ENCODE assay signal across 8 cellular contexts in the genomic region with DNA sequence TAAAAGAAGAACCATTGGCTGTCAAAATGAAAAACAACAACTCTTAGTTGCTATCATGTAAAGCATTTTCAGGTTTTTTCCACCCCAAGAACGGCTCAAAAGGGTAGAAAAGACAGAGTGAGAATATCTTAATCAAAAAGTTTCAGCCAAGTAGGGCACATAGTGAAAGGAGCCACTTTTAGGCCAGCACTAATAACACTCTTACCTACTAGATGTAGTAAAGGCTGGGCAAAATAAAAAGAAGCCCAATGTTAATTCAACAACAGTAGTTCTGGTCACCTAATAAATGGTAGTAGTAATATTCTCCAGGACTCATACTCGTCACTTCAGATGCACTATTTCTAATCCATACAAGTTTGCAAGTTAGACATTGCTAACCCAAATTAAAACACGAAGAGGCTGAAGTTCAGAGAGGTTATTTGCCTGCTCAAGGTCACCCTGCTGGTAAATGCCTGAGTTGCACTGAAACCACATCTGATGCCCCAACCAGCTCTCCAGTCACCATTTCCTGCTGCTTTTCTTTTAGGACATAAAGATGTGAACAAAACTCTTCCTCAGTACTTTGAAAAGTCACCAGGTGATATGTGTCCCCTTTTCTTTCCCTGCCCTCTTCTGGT. TPM values are rescaled to one million over a fixed set of nuclear protein-coding genes. Genes with fewer than 3 reads are reported as not detected.
DNase-seq lines count a peak whose midpoint lies in the region; ATAC-seq, FAIRE-seq and TF ChIP-seq lines count a peak whose summit lies in the region.

No MANE protein-coding gene starts in this region.

- H3K9ac ChIP-seq in PC-3 (ENCODE audit: low read length) (no peak overlapping the region), kidney (ENCODE audit: low read length in 2 of 2) (no peak overlapping the region)

- H4K20me1 ChIP-seq in PC-3 (ENCODE audit: low read length): peaks cover 9% of the 10 kb centered on the region; the same call in 1 of the 2 replicates

- intact Hi-C loops in PC-3 (cut with micrococcal nuclease) (no loop called here), kidney (cut with DNase I) (no loop called here)

- H3K27me3 ChIP-seq in BJ (ENCODE audit: control insufficient read depth, insufficient read depth, low read length) (no peaks in the 10 kb centered on the region), PC-3 (ENCODE audit: low read length) (no peaks in the 10 kb centered on the region)

- CTCF ChIA-PET in BJ (lab: Yijun Ruan, JAX) (interaction anchor here (1.2 to 2.7 kb wide), 5 partner anchors 9 to 77 kb away, joined by 3 to 8 read pairs (median 4); no protein-coding TSS in a partner anchor), PC-3 (lab: Charles Lee) (no interaction called here)

- H3K9me3 ChIP-seq in PC-3 (ENCODE audit: low read length) (no peaks in the 10 kb centered on the region), kidney (ENCODE audit: control insufficient read depth in 1 of 2, low read length in 2 of 2) (no peaks in the 10 kb centered on the region)

- no peak overlapping the region for H3K4me2 ChIP-seq in PC-3 (ENCODE audit: low read length)

- BruUV-seq in PC-3 (replicated peaks; lab: Mats Ljungman, UMichigan): no TSS peak

- H2AFZ ChIP-seq in PC-3 (ENCODE audit: low read length): no peak overlapping the region

- POLR2A ChIA-PET in BJ (lab: Charles Lee): no interaction called here
- POLR2A ChIA-PET in PC-3 (lab: Charles Lee; ENCODE audit: unreplicated experiment): no interaction called here

- H3K9me2 ChIP-seq in PC-3 (replicated peaks; ENCODE audit: low read length): no peaks in the 10 kb centered on the region

- H3F3A ChIP-seq in PC-3 (ENCODE audit: low read length, unreplicated experiment): no peaks in the 10 kb centered on the region

- H3K4me1 ChIP-seq in PC-3 (ENCODE audit: insufficient read depth, low read length): peaks cover 21% of the 10 kb centered on the region
- peaks cover 6 to 25% of the 10 kb centered on the region in 2 donors for H3K4me1 ChIP-seq in kidney (ENCODE audit: control insufficient read depth in 1 of 2, insufficient read depth in 1 of 2, low read depth in 1 of 2, low read length in 2 of 2)

- H3K36me3 ChIP-seq in BJ (ENCODE audit: control insufficient read depth, insufficient read depth, low read length) (no peaks in the 10 kb centered on the region), PC-3 (ENCODE audit: low read depth, low read length) (no peaks in the 10 kb centered on the region), kidney (ENCODE audit: control insufficient read depth in 1 of 2, insufficient read depth in 2 of 2, low read length in 2 of 2) (no peaks in the 10 kb centered on the region)

- peak; percentile 27; the same call in 1 of the 2 replicates for TF ChIP-seq CTCF in BJ (IDR thresholded peaks at IDR 0.05; ENCODE audit: insufficient read depth, low read depth, low read length)
- TF ChIP-seq CTCF in PC-3 (conservative IDR thresholded peaks at IDR 0.05; ENCODE audit: low read depth, low read length): peak; percentile 51
- TF ChIP-seq CTCF in kidney (IDR thresholded peaks at IDR 0.05; ENCODE audit: borderline replicate concordance, extremely low read depth, insufficient read depth): peak; percentile 5

- no peak overlapping the region for H3K4me3 ChIP-seq in BJ (ENCODE audit: low read depth, low read length)
- H3K4me3 ChIP-seq in PC-3 (ENCODE audit: low read length): no peak overlapping the region
- no peak overlapping the region for H3K4me3 ChIP-seq in kidney (ENCODE audit: low read length in 2 of 2)

- DNase-seq in BJ (ENCODE audit: low read depth) (no peak), PC-3 (no peak), kidney (no peak), T-helper 9 cell (no peak), NCI-H526 treated with DMSO at 0.1 percent for 48 hours (lab: John Stamatoyannopoulos, UW) (no peak), AG08396 (ENCODE audit: low spot score) (no peak)

- FAIRE-seq in kidney (lab: Jason Lieb, UNC): no peak

- peak; percentile 70 for ATAC-seq in GM18907 (IDR thresholded peaks at IDR 0.05; ENCODE audit: unreplicated experiment)
- peak; percentile 74 for ATAC-seq in HG02973 (IDR thresholded peaks at IDR 0.05; ENCODE audit: unreplicated experiment)
- ATAC-seq in PC-3: peak; percentile 44; the same call in 1 of the 2 replicates

- peaks cover 95% of the 10 kb centered on the region for H3K79me2 ChIP-seq in PC-3 (ENCODE audit: low read length)

- no peak overlapping the region for H3K27ac ChIP-seq in PC-3 (ENCODE audit: low read length)
- peak overlapping the region in 1 of 2 donors; percentile 9 for H3K27ac ChIP-seq in kidney (ENCODE audit: low read depth in 2 of 2, low read length in 2 of 2)

RNA-seq across cellular contexts. Expression of a gene that starts 7.5 kb away (rescaled TPM):
- polyA plus RNA-seq in BJ (2011; rRNA removed) (32.4 and 35.1 TPM in 2 replicates), kidney (ENCODE audit: insufficient read depth, low read depth, low replicate concordance) (15.5 TPM)
- polyA minus RNA-seq in BJ (2011; rRNA and poly(A)+ RNA removed): 26.9 and 28.0 TPM in 2 replicates
- total RNA-seq in PC-3 (2014; rRNA removed) (25.3 and 28.5 TPM in 2 replicates), kidney (29.9 TPM)
